ENCODE assay signal across 8 cellular contexts in the genomic region with DNA sequence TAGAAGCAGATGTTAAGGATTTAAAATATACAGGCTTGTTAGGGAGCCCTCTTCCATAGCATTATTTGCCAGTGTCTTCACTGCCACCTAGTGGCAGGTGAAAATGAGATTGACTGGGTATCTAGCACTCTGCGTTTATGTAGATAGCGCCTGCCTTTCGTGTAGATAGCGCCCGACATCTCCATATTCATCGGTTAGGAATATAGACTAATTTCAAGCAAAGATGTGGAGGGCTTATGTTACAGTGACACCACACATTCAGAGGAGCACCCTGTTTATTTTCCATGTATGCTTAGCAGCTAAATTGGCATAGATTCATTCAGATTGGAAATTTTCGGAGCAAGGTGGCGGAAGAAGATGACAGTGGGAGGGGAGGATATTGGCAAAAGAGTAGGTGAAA.
DNase-seq lines count a peak whose midpoint lies in the region; ATAC-seq and TF ChIP-seq lines count a peak whose summit lies in the region.

No MANE protein-coding gene starts in this region.

- peak; percentile 56 for DNase-seq in NCI-H2227 (lab: John Stamatoyannopoulos, UW; ENCODE audit: unreplicated experiment)
- no peak for DNase-seq in NCI-H2227 treated with DMSO at 0.1 percent for 48 hours (lab: John Stamatoyannopoulos, UW)
- peak; percentile 61 for DNase-seq in NCI-H526 treated with DMSO at 0.1 percent for 48 hours (lab: John Stamatoyannopoulos, UW)
- peak; percentile 74 for DNase-seq in astrocyte of the hippocampus (ENCODE audit: low read depth, low spot score)
- DNase-seq in iPS-NIHi11 (ENCODE audit: low spot score) = peak; percentile 75
- DNase-seq in stomach = peak; percentile 58

- H3K27me3 ChIP-seq in stomach = no peaks in the 10 kb centered on the region

- TF ChIP-seq EP300 in stomach (IDR thresholded peaks at IDR 0.05) = no peak

- 29 to 38% (median 36%) methylated on average over 8 of the region's 8 CpGs for WGBS in stomach, 5 donors

- no peak overlapping the region for H3K4me3 ChIP-seq in stomach

- H3K36me3 ChIP-seq in stomach = no peaks in the 10 kb centered on the region

- ATAC-seq in GM21367 (IDR thresholded peaks at IDR 0.05; ENCODE audit: unreplicated experiment) (peak; percentile 77), HG03558 (IDR thresholded peaks at IDR 0.05; ENCODE audit: extremely low read depth, unreplicated experiment) (peak; percentile 95)

- no peak for TF ChIP-seq POLR2A in stomach (IDR thresholded peaks at IDR 0.05)

- intact Hi-C loops in stomach (cut with DNase I; ENCODE audit: low total_unique reads) = no loop called here

- TF ChIP-seq CTCF in stomach (IDR thresholded peaks at IDR 0.05) = peak in 5 of 7 experiments; percentile 14 to 55 (median 47)

- no peaks in the 10 kb centered on the region for H3K9me3 ChIP-seq in stomach

- no peaks in the 10 kb centered on the region for H3K4me1 ChIP-seq in stomach

- H3K27ac ChIP-seq in stomach = no peak overlapping the region
